18 cellular contexts compared by ENCODE assay signal in genomic region chr9:75198436-75198835, GRCh38.
DNase-seq lines count a peak whose midpoint lies in the region; ATAC-seq, FAIRE-seq and TF ChIP-seq lines count a peak whose summit lies in the region.
"Had no signal": no experiment of that assay in that cellular context is flagged by ENCODE, and none has a peak within 500 bp of the region (broad histone marks: within the 10 kb centered on the region; RNA-seq: fewer than 3 reads in every experiment).

No MANE protein-coding gene starts in this region.

- H3K9me3 ChIP-seq in HepG2 (ENCODE audit: low read length) (no peaks in the 10 kb centered on the region), right lobe of liver (no peaks in the 10 kb centered on the region), RWPE2 (ENCODE audit: severe bottlenecking) (no peaks in the 10 kb centered on the region)
- H3K9me3 ChIP-seq: A549, esophagus squamous epithelium, heart right ventricle, right atrium auricular region had no signal

- H3K4me1 ChIP-seq in HepG2 (ENCODE audit: insufficient read depth, low read length) (no peaks in the 10 kb centered on the region), right lobe of liver (no peaks in the 10 kb centered on the region), RWPE2 (ENCODE audit: insufficient read depth, poor library complexity, severe bottlenecking) (no peaks in the 10 kb centered on the region)
- H3K4me1 ChIP-seq: A549, esophagus squamous epithelium, right atrium auricular region had no signal

- no peaks in the 10 kb centered on the region for H3K79me2 ChIP-seq in HepG2 (ENCODE audit: insufficient read depth, low read length)

- peak; percentile 63 for TF ChIP-seq CTCF in HepG2 (CRISPR knock-in tag; IDR thresholded peaks at IDR 0.05)
- no peak for TF ChIP-seq CTCF in right lobe of liver (IDR thresholded peaks at IDR 0.05)
- peak; percentile 7 for TF ChIP-seq CTCF in RWPE2 (IDR thresholded peaks at IDR 0.05; ENCODE audit: poor library complexity, severe bottlenecking)
- TF ChIP-seq CTCF in endothelial cell (IDR thresholded peaks at IDR 0.05; ENCODE audit: unreplicated experiment), result peak; percentile 42

- no peaks in the 10 kb centered on the region for H3K36me3 Mint-ChIP-seq in endothelial cell (ENCODE audit: low read depth, unreplicated experiment)

- POLR2A ChIA-PET in HepG2 (lab: Yijun Ruan, JAX), result no interaction called here

- TF ChIP-seq RAD21 in HepG2 (CRISPR knock-in tag; IDR thresholded peaks at IDR 0.05), result no peak

- no peaks in the 10 kb centered on the region for H4K20me1 ChIP-seq in HepG2 (ENCODE audit: insufficient read depth, low read length)

- in situ Hi-C loops in HepG2 (cut with HindIII; ENCODE audit: extremely low pct_ligation_motif_present, low pct_unique_long_range_greater_than_20kb), result no loop called here

- no peak overlapping the region for H3K27ac Mint-ChIP-seq in endothelial cell (ENCODE audit: unreplicated experiment)
- H3K27ac Mint-ChIP-seq: activated CD4-positive, alpha-beta T cell treated with anti-CD3 and anti-CD28 coated beads for 36 hours had no signal

- CTCF ChIA-PET in HepG2 (lab: Yijun Ruan, JAX; ENCODE audit: low intra/inter-chr PET ratio, low total read pairs), result no interaction called here

- H3K36me3 ChIP-seq in HepG2 (replicated peaks in 1 of 2; ENCODE audit: control insufficient read depth in 1 of 2, insufficient read depth in 2 of 2, low read length in 2 of 2) (no peaks in the 10 kb centered on the region), right lobe of liver (no peaks in the 10 kb centered on the region), RWPE2 (ENCODE audit: low read depth) (no peaks in the 10 kb centered on the region)
- H3K36me3 ChIP-seq: esophagus squamous epithelium, heart right ventricle, right atrium auricular region had no signal

- H3K4me3 Mint-ChIP-seq in endothelial cell (ENCODE audit: unreplicated experiment), result no peak overlapping the region
- H3K4me3 Mint-ChIP-seq: activated CD4-positive, alpha-beta T cell treated with anti-CD3 and anti-CD28 coated beads for 36 hours had no signal

- intact Hi-C loops in HepG2 (cut with micrococcal nuclease; ENCODE audit: unreplicated experiment) (no loop called here), right lobe of liver (cut with DNase I) (no loop called here)

- TF ChIP-seq EP300 in HepG2 (IDR thresholded peaks at IDR 0.05; ENCODE audit: low read depth in 2 of 2, low read length in 2 of 2) (no peak), HepG2 (CRISPR knock-in tag; IDR thresholded peaks at IDR 0.05; ENCODE audit: borderline replicate concordance) (no peak)

- no peak overlapping the region for H3K9ac ChIP-seq in HepG2 (ENCODE audit: insufficient read depth, low read depth, low read length)

- peak; percentile 99 for ATAC-seq in HepG2
- ATAC-seq in right lobe of liver, result no peak
- ATAC-seq in RWPE2 (ENCODE audit: low read depth), result no peak
- ATAC-seq in GM21526 (IDR thresholded peaks at IDR 0.05; ENCODE audit: low FRiP score, unreplicated experiment), result no peak
- ATAC-seq: activated CD4-positive, alpha-beta T cell treated with anti-CD3 and anti-CD28 coated beads for 36 hours had no signal

- H3K4me2 ChIP-seq in HepG2 (ENCODE audit: low read depth, low read length), result no peak overlapping the region
- H3K4me2 ChIP-seq: A549 had no signal

- DNase-seq in HepG2 (ENCODE audit: low spot score) (no peak), right lobe of liver (no peak), RWPE2 (ENCODE audit: low spot score) (no peak), endothelial cell (ENCODE audit: low spot score) (peak; percentile 30), cortex of kidney (lab: John Stamatoyannopoulos, UW) (no peak), EL (no peak), GM12892 (ENCODE audit: insufficient read length) (no peak)
- DNase-seq: activated CD4-positive, alpha-beta T cell treated with anti-CD3 and anti-CD28 coated beads for 36 hours; aorta; esophagus squamous epithelium; GF-D8; heart right ventricle; NCI-H1417 treated with DMSO at 0.1 percent for 48 hours; T-helper 9 cell had no signal

- peaks cover 0 to 6% of the 10 kb centered on the region in 2 experiments; a peak in 2 of 5 replicates for H3K27me3 ChIP-seq in HepG2 (ENCODE audit: control insufficient read depth in 1 of 2, insufficient read depth in 2 of 2, low read length in 2 of 2)
- H3K27me3 ChIP-seq in right lobe of liver, result no peaks in the 10 kb centered on the region
- H3K27me3 ChIP-seq in RWPE2 (ENCODE audit: insufficient read depth, poor library complexity, severe bottlenecking), result no peaks in the 10 kb centered on the region
- H3K27me3 ChIP-seq: esophagus squamous epithelium, heart right ventricle, right atrium auricular region had no signal

- H3K27ac ChIP-seq in HepG2 (ENCODE audit: extremely low read length, insufficient read depth, low read length) (no peak overlapping the region), right lobe of liver (no peak overlapping the region), RWPE2 (ENCODE audit: poor library complexity, severe bottlenecking) (no peak overlapping the region)
- H3K27ac ChIP-seq: A549, esophagus squamous epithelium, heart right ventricle, right atrium auricular region had no signal

- no peak for FAIRE-seq in HepG2 (lab: Jason Lieb, UNC)
- FAIRE-seq in GM12892 (lab: Jason Lieb, UNC), result no peak
- FAIRE-seq: A549, urothelium cell line had no signal

- 20% methylated on average over 5 of the region's 7 CpGs for WGBS in HepG2 (ENCODE audit: low lambda C conversion rate)
- WGBS in right lobe of liver (ENCODE audit: insufficient coverage, low coverage, low lambda C conversion rate, missing lambda C conversion rate), result 91% methylated on average over 4 of the region's 7 CpGs

- no peak overlapping the region for H3K4me3 ChIP-seq in HepG2 (replicated peaks in 1 of 3; ENCODE audit: insufficient read depth in 1 of 3, low read depth in 2 of 3, low read length in 3 of 3)
- H3K4me3 ChIP-seq in right lobe of liver, result no peak overlapping the region
- no peak overlapping the region for H3K4me3 ChIP-seq in RWPE2 (ENCODE audit: severe bottlenecking)
- H3K4me3 ChIP-seq: A549, esophagus squamous epithelium, heart right ventricle, right atrium auricular region had no signal

- no TSS peak for BruUV-seq in HepG2 (replicated peaks; lab: Mats Ljungman, UMichigan)

- no peaks in the 10 kb centered on the region for H3K9me3 Mint-ChIP-seq in endothelial cell (ENCODE audit: unreplicated experiment)

- no peak for TF ChIP-seq POLR2A in HepG2 (IDR thresholded peaks at IDR 0.05; ENCODE audit: insufficient read depth in 1 of 2, low read depth in 2 of 2, low read length in 2 of 2)
- TF ChIP-seq POLR2A in right lobe of liver (IDR thresholded peaks at IDR 0.05), result no peak
- no peak for TF ChIP-seq POLR2A in GM12892 (IDR thresholded peaks at IDR 0.05; ENCODE audit: low read depth, low read length)

- no peak overlapping the region for H2AFZ ChIP-seq in HepG2 (ENCODE audit: low read length)

- peaks cover 5% of the 10 kb centered on the region for H3K27me3 Mint-ChIP-seq in endothelial cell (ENCODE audit: unreplicated experiment)
- H3K27me3 Mint-ChIP-seq: activated CD4-positive, alpha-beta T cell treated with anti-CD3 and anti-CD28 coated beads for 36 hours had no signal

- H3K4me1 Mint-ChIP-seq in endothelial cell (ENCODE audit: unreplicated experiment), result peaks cover 16% of the 10 kb centered on the region

TF ChIP-seq in HepG2, 621 proteins besides CTCF, POLR2A, EP300 and RAD21 (continues in another document):
- TF ChIP-seq YY1 (IDR thresholded peaks at IDR 0.05; ENCODE audit: insufficient read depth, insufficient replicate concordance, low read depth, low read length), result peak; percentile 53
- TF ChIP-seq ZSCAN22 (CRISPR knock-in tag; IDR thresholded peaks at IDR 0.05), result no peak
- no peak for TF ChIP-seq MEF2D (CRISPR knock-in tag; IDR thresholded peaks at IDR 0.05)
- no peak for TF ChIP-seq THAP7 (CRISPR knock-in tag; IDR thresholded peaks at IDR 0.05)
- no peak for TF ChIP-seq TFAP4 (IDR thresholded peaks at IDR 0.05; ENCODE audit: borderline replicate concordance, low read depth)
- TF ChIP-seq ZBTB3 (CRISPR knock-in tag; IDR thresholded peaks at IDR 0.05; ENCODE audit: borderline replicate concordance, low read depth), result no peak
- TF ChIP-seq ZNF652 (CRISPR knock-in tag; IDR thresholded peaks at IDR 0.05; ENCODE audit: borderline replicate concordance, low read depth), result peak; percentile 84
- TF ChIP-seq SMC3 (IDR thresholded peaks at IDR 0.05; ENCODE audit: low read length), result 0 out of 2 replicates have a peak, but pooled peaks have one; percentile 10
- no peak for TF ChIP-seq CENPBD1 (CRISPR knock-in tag; IDR thresholded peaks at IDR 0.05; ENCODE audit: borderline replicate concordance, low read depth)
- peak; percentile 80 for TF ChIP-seq ZBTB33 (CRISPR knock-in tag; IDR thresholded peaks at IDR 0.05)

Comparison
In these comparisons a context has a peak if more than half of its experiments do, and no peak if none do; other contexts are left out.
1. CTCF ChIP-seq: peak in HepG2 (single experiment), RWPE2 (single experiment) and endothelial cell (single experiment); none in right lobe of liver (0 of 4).